In the genomic region with DNA sequence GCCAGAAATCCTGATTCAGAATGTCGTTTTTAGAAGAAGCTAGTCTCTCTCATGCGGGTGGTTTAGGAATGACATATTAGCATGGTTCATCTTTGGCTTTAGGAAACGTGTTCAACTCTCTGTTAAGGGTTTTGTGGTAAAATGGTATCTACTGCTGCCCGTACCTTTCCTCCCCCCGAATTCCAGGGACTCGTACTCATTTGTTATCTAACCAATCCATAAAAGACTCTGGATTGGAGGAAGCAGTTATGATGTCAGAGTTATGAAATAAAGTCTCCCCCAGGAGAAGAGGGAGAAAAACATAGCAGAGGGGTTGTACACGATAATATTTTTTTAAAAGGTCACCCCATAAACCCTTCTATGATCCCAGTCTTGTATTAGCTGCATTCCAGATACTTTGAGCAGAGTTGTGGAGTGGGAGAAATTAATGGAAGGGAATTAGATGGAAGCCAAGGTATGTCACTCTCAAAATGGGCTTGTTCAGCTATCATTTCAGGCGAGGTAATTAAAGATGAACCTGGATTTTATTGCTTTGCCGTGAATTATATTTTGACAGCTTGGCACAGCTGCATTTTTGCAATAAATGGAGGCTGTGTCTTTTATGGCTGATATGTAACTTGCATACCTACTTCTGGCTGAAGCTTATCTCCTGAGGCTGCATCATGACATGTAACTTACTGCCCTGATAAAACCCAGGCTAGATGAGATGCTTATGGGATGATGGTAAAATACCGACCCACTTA, we compare ENCODE assay signal across 9 cellular contexts. TPM values are rescaled to one million over a fixed set of nuclear protein-coding genes. Genes with fewer than 3 reads are reported as not detected.
DNase-seq lines count a peak whose midpoint lies in the region; ATAC-seq and TF ChIP-seq lines count a peak whose summit lies in the region.
"Had no signal": no experiment of that assay in that cellular context is flagged by ENCODE, and none has a peak within 500 bp of the region (broad histone marks: within the 10 kb centered on the region; RNA-seq: fewer than 3 reads in every experiment).

No MANE protein-coding gene starts in this region.

- H3K4me3 ChIP-seq in cardiac fibroblast (replicated peaks in 1 of 2; ENCODE audit: low read depth in 2 of 2, low read length in 2 of 2) (no peak overlapping the region), mucosa of descending colon (no peak overlapping the region), vagina (no peak overlapping the region)

- H3K27ac ChIP-seq in vagina, result peak overlapping the region; percentile 12

- no peaks in the 10 kb centered on the region for H3K4me1 Mint-ChIP-seq in activated naive CD4-positive, alpha-beta T cell treated with anti-CD3 and anti-CD28 coated beads, Interleukin-2, amount 10 ng/mL, durations not matched to agents 7 days and 5 days
- H3K4me1 Mint-ChIP-seq: memory B cell had no signal

- CTCF ChIA-PET in GM10248 (lab: Yijun Ruan, JAX), result interaction anchor here (0.7 to 3.6 kb wide), 9 partner anchors 9 to 211 kb away, joined by 3 to 19 read pairs (median 4); no protein-coding TSS in a partner anchor
- CTCF ChIA-PET in activated naive CD4-positive, alpha-beta T cell treated with anti-CD3 and anti-CD28 coated beads, Interleukin-2, amount 10 ng/mL, durations not matched to agents 7 days and 5 days (lab: Charles Lee), result interaction anchor here (0.6 to 1.3 kb wide), 2 partner anchors 32 to 212 kb away, joined by 3 to 4 read pairs; no protein-coding TSS in a partner anchor

- H3K36me3 Mint-ChIP-seq in activated naive CD4-positive, alpha-beta T cell treated with anti-CD3 and anti-CD28 coated beads, Interleukin-2, amount 10 ng/mL, durations not matched to agents 7 days and 5 days, result no peaks in the 10 kb centered on the region
- H3K36me3 Mint-ChIP-seq: memory B cell had no signal

- H3K36me3 ChIP-seq in mucosa of descending colon (ENCODE audit: low read depth), result no peaks in the 10 kb centered on the region
- no peaks in the 10 kb centered on the region for H3K36me3 ChIP-seq in vagina

- intact Hi-C loops in mucosa of descending colon (cut with DNase I, micrococcal nuclease) (no loop called here), vagina (cut with DNase I) (no loop called here)

- H3K4me3 Mint-ChIP-seq in activated naive CD4-positive, alpha-beta T cell treated with anti-CD3 and anti-CD28 coated beads, Interleukin-2, amount 10 ng/mL, durations not matched to agents 7 days and 5 days, result no peak overlapping the region
- H3K4me3 Mint-ChIP-seq: memory B cell had no signal

- H3K27ac Mint-ChIP-seq in activated naive CD4-positive, alpha-beta T cell treated with anti-CD3 and anti-CD28 coated beads, Interleukin-2, amount 10 ng/mL, durations not matched to agents 7 days and 5 days, result no peak overlapping the region
- H3K27ac Mint-ChIP-seq: memory B cell had no signal

- DNase-seq in NCI-H1105 treated with DMSO at 0.1 percent for 48 hours (lab: John Stamatoyannopoulos, UW) (peak; percentile 7), NCI-H1105 (lab: John Stamatoyannopoulos, UW) (no peak), cardiac fibroblast (ENCODE audit: low read depth in 2 of 2) (peak; percentile 85 to 89), mucosa of descending colon (peak in 1 of 3 donors; percentile 27), vagina (ENCODE audit: extremely low spot score in 2 of 2) (no peak), GM10248 (ENCODE audit: extremely low spot score) (no peak), KG1 (lab: John Stamatoyannopoulos, UW) (no peak)
- no peak for DNase-seq in activated naive CD4-positive, alpha-beta T cell treated with anti-CD3 and anti-CD28 coated beads, Interleukin-2, amount 10 ng/mL, durations not matched to agents 7 days and 5 days

- H3K9me3 ChIP-seq in mucosa of descending colon, result no peaks in the 10 kb centered on the region
- no peaks in the 10 kb centered on the region for H3K9me3 ChIP-seq in vagina

- ATAC-seq in mucosa of descending colon, result peak; percentile 55

- H3K4me1 ChIP-seq in mucosa of descending colon (ENCODE audit: low read depth), result peaks cover 6% of the 10 kb centered on the region
- H3K4me1 ChIP-seq in vagina, result peaks cover 32% of the 10 kb centered on the region

- H3K27me3 ChIP-seq in vagina, result no peaks in the 10 kb centered on the region

- H3K9me3 Mint-ChIP-seq in activated naive CD4-positive, alpha-beta T cell treated with anti-CD3 and anti-CD28 coated beads, Interleukin-2, amount 10 ng/mL, durations not matched to agents 7 days and 5 days, result no peaks in the 10 kb centered on the region
- H3K9me3 Mint-ChIP-seq: memory B cell had no signal

- POLR2A ChIA-PET in GM10248 (lab: Yijun Ruan, JAX), result no interaction called here

- H3K27me3 Mint-ChIP-seq in activated naive CD4-positive, alpha-beta T cell treated with anti-CD3 and anti-CD28 coated beads, Interleukin-2, amount 10 ng/mL, durations not matched to agents 7 days and 5 days, result no peaks in the 10 kb centered on the region

- TF ChIP-seq CTCF in cardiac fibroblast (IDR thresholded peaks at IDR 0.05; ENCODE audit: low read depth, low read length) (no peak), mucosa of descending colon (IDR thresholded peaks at IDR 0.05) (no peak), vagina (IDR thresholded peaks at IDR 0.05) (no peak), GM10248 (IDR thresholded peaks at IDR 0.05; ENCODE audit: control extremely low read depth, extremely low read depth, low read depth, missing control alignments) (no peak)

- TF ChIP-seq POLR2A in vagina (IDR thresholded peaks at IDR 0.05), result no peak

RNA-seq across cellular contexts. Expression of gene RAI14, which starts 31.3 kb away (rescaled TPM):
- total RNA-seq in mucosa of descending colon (10 to 100 TPM; 14.0 to 41.0 (median 23.4) TPM), vagina (30.7 TPM)

Comparison
In these comparisons a context has a peak if more than half of its experiments do, and no peak if none do; other contexts are left out.
1. DNase-seq: peak in NCI-H1105 treated with DMSO at 0.1 percent for 48 hours (single experiment) and cardiac fibroblast (2 of 2); none in NCI-H1105 (single experiment), vagina (0 of 2), GM10248 (single experiment), activated naive CD4-positive, alpha-beta T cell treated with anti-CD3 and anti-CD28 coated beads, Interleukin-2, amount 10 ng/mL, durations not matched to agents 7 days and 5 days (single experiment) and KG1 (single experiment).